Comparison of ENCODE assay signal across 1 cellular context in genomic region chr3:102035118-102035517, GRCh38.
TF ChIP-seq lines count a peak whose summit lies in the region.

No MANE protein-coding gene starts in this region.

TF ChIP-seq in GM12878, 131 proteins besides CTCF, POLR2A, EP300 and RAD21 (continued from another document):
- no peak for TF ChIP-seq HSF1 (IDR thresholded peaks at IDR 0.05; ENCODE audit: low read depth, low read length)
- TF ChIP-seq ZNF207 (IDR thresholded peaks at IDR 0.05; ENCODE audit: borderline replicate concordance), result no peak
- TF ChIP-seq PML (IDR thresholded peaks at IDR 0.05; ENCODE audit: low read length), result no peak
- TF ChIP-seq CBX3 (IDR thresholded peaks at IDR 0.05; ENCODE audit: borderline replicate concordance, low read depth), result no peak
- no peak for TF ChIP-seq LARP7 (IDR thresholded peaks at IDR 0.05)
- TF ChIP-seq NKRF (conservative IDR thresholded peaks at IDR 0.05), result no peak
- TF ChIP-seq HDAC6 (IDR thresholded peaks at IDR 0.05; ENCODE audit: unreplicated experiment), result no peak
- no peak for TF ChIP-seq YY1 (IDR thresholded peaks at IDR 0.05; ENCODE audit: low read depth, low read length)
- TF ChIP-seq IRF3 (IDR thresholded peaks at IDR 0.05), result no peak
- TF ChIP-seq NFXL1 (IDR thresholded peaks at IDR 0.05; ENCODE audit: borderline replicate concordance), result no peak
TF ChIP-seq in GM12878: peak in this region for 0.
